In the genomic region with DNA sequence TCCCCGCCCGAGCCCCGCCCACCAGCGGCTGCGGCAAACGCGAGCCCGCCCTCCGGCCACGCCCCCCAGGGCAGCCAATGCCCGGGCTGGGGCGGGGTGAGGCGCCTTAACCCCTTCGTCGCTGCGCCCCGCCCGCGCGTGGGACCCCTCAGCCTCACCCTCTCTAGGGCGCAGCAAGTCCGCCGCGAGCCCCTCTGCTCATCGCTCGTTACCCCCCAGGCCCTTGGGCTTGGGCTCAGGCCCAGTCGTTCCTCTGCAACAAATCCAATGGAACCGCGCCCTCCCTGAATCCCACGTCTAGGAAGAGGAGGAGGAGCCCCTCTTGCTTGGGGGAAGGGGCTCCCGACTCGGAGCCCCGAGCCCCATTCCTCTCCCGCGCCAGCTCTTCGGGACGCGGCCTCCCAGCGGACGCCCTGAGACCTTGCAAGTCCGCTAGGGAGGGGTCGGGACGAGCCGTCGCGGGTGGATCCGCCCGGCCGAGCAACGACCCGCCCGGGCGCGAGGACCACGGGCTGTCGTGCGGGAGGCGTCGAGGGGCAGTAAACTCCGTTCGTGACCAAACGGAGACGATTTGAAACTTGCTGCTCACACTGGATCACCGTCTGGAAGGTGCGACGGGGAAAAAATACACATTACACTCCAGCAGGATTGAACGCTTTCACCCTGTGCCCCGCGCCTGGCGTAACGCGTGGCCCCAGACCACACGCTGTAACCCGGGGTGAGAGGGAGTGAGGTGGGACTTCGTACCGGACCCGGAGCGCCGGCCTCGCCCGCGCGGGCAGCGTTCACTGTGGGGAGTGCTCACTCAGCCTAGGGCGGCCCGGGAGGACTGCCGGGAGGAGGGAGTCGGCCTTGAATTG, we compare ENCODE assay signal across 1 cellular context.
A peak's percentile ranks its signal among the peaks of the same experiment; 100 is the strongest.
TF ChIP-seq lines count a peak whose summit lies in the region.

No MANE protein-coding gene starts in this region.

TF ChIP-seq in HepG2, 621 proteins besides CTCF, POLR2A, EP300 and RAD21 (continued from another document and continues in another):
- TF ChIP-seq, protein P1, sequence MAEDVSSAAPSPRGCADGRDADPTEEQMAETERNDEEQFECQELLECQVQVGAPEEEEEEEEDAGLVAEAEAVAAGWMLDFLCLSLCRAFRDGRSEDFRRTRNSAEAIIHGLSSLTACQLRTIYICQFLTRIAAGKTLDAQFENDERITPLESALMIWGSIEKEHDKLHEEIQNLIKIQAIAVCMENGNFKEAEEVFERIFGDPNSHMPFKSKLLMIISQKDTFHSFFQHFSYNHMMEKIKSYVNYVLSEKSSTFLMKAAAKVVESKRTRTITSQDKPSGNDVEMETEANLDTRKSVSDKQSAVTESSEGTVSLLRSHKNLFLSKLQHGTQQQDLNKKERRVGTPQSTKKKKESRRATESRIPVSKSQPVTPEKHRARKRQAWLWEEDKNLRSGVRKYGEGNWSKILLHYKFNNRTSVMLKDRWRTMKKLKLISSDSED (CRISPR knock-in tag; IDR thresholded peaks at IDR 0.05): 0 out of 2 replicates have a peak, but pooled peaks have one; percentile 93
- TF ChIP-seq HDAC6 (IDR thresholded peaks at IDR 0.05; ENCODE audit: low read depth, low read length): no peak; the same call in 1 of the 2 replicates
- TF ChIP-seq ARID2 (CRISPR knock-in tag; IDR thresholded peaks at IDR 0.05; ENCODE audit: borderline replicate concordance): 0 out of 2 replicates have a peak, but pooled peaks have one; percentile 61
- no peak for TF ChIP-seq ZNF383 (CRISPR knock-in tag; IDR thresholded peaks at IDR 0.05; ENCODE audit: borderline replicate concordance)
- TF ChIP-seq, protein P2, sequence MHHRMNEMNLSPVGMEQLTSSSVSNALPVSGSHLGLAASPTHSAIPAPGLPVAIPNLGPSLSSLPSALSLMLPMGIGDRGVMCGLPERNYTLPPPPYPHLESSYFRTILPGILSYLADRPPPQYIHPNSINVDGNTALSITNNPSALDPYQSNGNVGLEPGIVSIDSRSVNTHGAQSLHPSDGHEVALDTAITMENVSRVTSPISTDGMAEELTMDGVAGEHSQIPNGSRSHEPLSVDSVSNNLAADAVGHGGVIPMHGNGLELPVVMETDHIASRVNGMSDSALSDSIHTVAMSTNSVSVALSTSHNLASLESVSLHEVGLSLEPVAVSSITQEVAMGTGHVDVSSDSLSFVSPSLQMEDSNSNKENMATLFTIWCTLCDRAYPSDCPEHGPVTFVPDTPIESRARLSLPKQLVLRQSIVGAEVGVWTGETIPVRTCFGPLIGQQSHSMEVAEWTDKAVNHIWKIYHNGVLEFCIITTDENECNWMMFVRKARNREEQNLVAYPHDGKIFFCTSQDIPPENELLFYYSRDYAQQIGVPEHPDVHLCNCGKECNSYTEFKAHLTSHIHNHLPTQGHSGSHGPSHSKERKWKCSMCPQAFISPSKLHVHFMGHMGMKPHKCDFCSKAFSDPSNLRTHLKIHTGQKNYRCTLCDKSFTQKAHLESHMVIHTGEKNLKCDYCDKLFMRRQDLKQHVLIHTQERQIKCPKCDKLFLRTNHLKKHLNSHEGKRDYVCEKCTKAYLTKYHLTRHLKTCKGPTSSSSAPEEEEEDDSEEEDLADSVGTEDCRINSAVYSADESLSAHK (CRISPR knock-in tag; IDR thresholded peaks at IDR 0.05; ENCODE audit: borderline replicate concordance): no peak
- TF ChIP-seq GATA4 (IDR thresholded peaks at IDR 0.05; ENCODE audit: borderline replicate concordance, low read depth): peak; percentile 56
- no peak for TF ChIP-seq ZNF644 (CRISPR knock-in tag; IDR thresholded peaks at IDR 0.05; ENCODE audit: low read depth)
- TF ChIP-seq, protein P3, sequence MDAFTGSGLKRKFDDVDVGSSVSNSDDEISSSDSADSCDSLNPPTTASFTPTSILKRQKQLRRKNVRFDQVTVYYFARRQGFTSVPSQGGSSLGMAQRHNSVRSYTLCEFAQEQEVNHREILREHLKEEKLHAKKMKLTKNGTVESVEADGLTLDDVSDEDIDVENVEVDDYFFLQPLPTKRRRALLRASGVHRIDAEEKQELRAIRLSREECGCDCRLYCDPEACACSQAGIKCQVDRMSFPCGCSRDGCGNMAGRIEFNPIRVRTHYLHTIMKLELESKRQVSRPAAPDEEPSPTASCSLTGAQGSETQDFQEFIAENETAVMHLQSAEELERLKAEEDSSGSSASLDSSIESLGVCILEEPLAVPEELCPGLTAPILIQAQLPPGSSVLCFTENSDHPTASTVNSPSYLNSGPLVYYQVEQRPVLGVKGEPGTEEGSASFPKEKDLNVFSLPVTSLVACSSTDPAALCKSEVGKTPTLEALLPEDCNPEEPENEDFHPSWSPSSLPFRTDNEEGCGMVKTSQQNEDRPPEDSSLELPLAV (CRISPR knock-in tag; conservative IDR thresholded peaks at IDR 0.05; ENCODE audit: low read depth): peak; percentile 62
- TF ChIP-seq ZNF558 (CRISPR knock-in tag; IDR thresholded peaks at IDR 0.05; ENCODE audit: borderline replicate concordance): peak; percentile 99
- TF ChIP-seq NFE2L2 (IDR thresholded peaks at IDR 0.05; ENCODE audit: low read length): no peak
- TF ChIP-seq ZNF737 (CRISPR knock-in tag; IDR thresholded peaks at IDR 0.05; ENCODE audit: borderline replicate concordance): peak; percentile 98
- peak; percentile 89; the same call in 1 of the 2 replicates for TF ChIP-seq ZSCAN31 (CRISPR knock-in tag; IDR thresholded peaks at IDR 0.05; ENCODE audit: low read depth)
- TF ChIP-seq YEATS2 (CRISPR knock-in tag; IDR thresholded peaks at IDR 0.05; ENCODE audit: borderline replicate concordance): peak; percentile 68
- TF ChIP-seq TEAD2 (CRISPR knock-in tag; IDR thresholded peaks at IDR 0.05): peak; percentile 85
- TF ChIP-seq, protein P4, sequence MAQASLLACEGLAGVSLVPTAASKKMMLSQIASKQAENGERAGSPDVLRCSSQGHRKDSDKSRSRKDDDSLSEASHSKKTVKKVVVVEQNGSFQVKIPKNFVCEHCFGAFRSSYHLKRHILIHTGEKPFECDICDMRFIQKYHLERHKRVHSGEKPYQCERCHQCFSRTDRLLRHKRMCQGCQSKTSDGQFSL (CRISPR knock-in tag; IDR thresholded peaks at IDR 0.05): no peak
- TF ChIP-seq RFX5 (IDR thresholded peaks at IDR 0.05; ENCODE audit: low read depth, low read length): no peak
- TF ChIP-seq, protein P5, sequence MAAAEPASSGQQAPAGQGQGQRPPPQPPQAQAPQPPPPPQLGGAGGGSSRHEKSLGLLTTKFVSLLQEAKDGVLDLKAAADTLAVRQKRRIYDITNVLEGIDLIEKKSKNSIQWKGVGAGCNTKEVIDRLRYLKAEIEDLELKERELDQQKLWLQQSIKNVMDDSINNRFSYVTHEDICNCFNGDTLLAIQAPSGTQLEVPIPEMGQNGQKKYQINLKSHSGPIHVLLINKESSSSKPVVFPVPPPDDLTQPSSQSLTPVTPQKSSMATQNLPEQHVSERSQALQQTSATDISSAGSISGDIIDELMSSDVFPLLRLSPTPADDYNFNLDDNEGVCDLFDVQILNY (CRISPR knock-in tag; conservative IDR thresholded peaks at IDR 0.05): peak; percentile 85; the same call in 1 of the 2 replicates
- TF ChIP-seq, protein P6, sequence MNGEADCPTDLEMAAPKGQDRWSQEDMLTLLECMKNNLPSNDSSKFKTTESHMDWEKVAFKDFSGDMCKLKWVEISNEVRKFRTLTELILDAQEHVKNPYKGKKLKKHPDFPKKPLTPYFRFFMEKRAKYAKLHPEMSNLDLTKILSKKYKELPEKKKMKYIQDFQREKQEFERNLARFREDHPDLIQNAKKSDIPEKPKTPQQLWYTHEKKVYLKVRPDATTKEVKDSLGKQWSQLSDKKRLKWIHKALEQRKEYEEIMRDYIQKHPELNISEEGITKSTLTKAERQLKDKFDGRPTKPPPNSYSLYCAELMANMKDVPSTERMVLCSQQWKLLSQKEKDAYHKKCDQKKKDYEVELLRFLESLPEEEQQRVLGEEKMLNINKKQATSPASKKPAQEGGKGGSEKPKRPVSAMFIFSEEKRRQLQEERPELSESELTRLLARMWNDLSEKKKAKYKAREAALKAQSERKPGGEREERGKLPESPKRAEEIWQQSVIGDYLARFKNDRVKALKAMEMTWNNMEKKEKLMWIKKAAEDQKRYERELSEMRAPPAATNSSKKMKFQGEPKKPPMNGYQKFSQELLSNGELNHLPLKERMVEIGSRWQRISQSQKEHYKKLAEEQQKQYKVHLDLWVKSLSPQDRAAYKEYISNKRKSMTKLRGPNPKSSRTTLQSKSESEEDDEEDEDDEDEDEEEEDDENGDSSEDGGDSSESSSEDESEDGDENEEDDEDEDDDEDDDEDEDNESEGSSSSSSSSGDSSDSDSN (CRISPR knock-in tag; IDR thresholded peaks at IDR 0.05): peak; percentile 100
- no peak for TF ChIP-seq SOX13 (IDR thresholded peaks at IDR 0.05)
- TF ChIP-seq SOX13 (CRISPR knock-in tag; conservative IDR thresholded peaks at IDR 0.05 in 1 of 2, IDR thresholded peaks at IDR 0.05 in 1 of 2): peak in 1 of 2 experiments; percentile 37; a peak in 1 of 4 replicates
- TF ChIP-seq, protein P7, sequence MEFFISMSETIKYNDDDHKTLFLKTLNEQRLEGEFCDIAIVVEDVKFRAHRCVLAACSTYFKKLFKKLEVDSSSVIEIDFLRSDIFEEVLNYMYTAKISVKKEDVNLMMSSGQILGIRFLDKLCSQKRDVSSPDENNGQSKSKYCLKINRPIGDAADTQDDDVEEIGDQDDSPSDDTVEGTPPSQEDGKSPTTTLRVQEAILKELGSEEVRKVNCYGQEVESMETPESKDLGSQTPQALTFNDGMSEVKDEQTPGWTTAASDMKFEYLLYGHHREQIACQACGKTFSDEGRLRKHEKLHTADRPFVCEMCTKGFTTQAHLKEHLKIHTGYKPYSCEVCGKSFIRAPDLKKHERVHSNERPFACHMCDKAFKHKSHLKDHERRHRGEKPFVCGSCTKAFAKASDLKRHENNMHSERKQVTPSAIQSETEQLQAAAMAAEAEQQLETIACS (CRISPR knock-in tag; IDR thresholded peaks at IDR 0.05): peak; percentile 72
- peak; percentile 97 for TF ChIP-seq ZNF430 (CRISPR knock-in tag; IDR thresholded peaks at IDR 0.05)
- TF ChIP-seq HMGA1 (CRISPR knock-in tag; conservative IDR thresholded peaks at IDR 0.05): no peak
- TF ChIP-seq ZNF619 (CRISPR knock-in tag; IDR thresholded peaks at IDR 0.05): peak; percentile 89
- TF ChIP-seq SETDB1 (CRISPR knock-in tag; IDR thresholded peaks at IDR 0.05; ENCODE audit: borderline replicate concordance): no peak
- peak; percentile 38 for TF ChIP-seq TARDBP (CRISPR knock-in tag; IDR thresholded peaks at IDR 0.05)
- TF ChIP-seq, protein P8, sequence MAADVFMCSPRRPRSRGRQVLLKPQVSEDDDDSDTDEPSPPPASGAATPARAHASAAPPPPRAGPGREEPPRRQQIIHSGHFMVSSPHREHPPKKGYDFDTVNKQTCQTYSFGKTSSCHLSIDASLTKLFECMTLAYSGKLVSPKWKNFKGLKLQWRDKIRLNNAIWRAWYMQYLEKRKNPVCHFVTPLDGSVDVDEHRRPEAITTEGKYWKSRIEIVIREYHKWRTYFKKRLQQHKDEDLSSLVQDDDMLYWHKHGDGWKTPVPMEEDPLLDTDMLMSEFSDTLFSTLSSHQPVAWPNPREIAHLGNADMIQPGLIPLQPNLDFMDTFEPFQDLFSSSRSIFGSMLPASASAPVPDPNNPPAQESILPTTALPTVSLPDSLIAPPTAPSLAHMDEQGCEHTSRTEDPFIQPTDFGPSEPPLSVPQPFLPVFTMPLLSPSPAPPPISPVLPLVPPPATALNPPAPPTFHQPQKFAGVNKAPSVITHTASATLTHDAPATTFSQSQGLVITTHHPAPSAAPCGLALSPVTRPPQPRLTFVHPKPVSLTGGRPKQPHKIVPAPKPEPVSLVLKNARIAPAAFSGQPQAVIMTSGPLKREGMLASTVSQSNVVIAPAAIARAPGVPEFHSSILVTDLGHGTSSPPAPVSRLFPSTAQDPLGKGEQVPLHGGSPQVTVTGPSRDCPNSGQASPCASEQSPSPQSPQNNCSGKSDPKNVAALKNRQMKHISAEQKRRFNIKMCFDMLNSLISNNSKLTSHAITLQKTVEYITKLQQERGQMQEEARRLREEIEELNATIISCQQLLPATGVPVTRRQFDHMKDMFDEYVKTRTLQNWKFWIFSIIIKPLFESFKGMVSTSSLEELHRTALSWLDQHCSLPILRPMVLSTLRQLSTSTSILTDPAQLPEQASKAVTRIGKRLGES (CRISPR knock-in tag; IDR thresholded peaks at IDR 0.05; ENCODE audit: borderline replicate concordance): peak; percentile 87; the same call in 1 of the 2 replicates
- TF ChIP-seq CREB1 (IDR thresholded peaks at IDR 0.05): no peak
- no peak for TF ChIP-seq CREB1 (CRISPR knock-in tag; IDR thresholded peaks at IDR 0.05)
- TF ChIP-seq, protein P9, sequence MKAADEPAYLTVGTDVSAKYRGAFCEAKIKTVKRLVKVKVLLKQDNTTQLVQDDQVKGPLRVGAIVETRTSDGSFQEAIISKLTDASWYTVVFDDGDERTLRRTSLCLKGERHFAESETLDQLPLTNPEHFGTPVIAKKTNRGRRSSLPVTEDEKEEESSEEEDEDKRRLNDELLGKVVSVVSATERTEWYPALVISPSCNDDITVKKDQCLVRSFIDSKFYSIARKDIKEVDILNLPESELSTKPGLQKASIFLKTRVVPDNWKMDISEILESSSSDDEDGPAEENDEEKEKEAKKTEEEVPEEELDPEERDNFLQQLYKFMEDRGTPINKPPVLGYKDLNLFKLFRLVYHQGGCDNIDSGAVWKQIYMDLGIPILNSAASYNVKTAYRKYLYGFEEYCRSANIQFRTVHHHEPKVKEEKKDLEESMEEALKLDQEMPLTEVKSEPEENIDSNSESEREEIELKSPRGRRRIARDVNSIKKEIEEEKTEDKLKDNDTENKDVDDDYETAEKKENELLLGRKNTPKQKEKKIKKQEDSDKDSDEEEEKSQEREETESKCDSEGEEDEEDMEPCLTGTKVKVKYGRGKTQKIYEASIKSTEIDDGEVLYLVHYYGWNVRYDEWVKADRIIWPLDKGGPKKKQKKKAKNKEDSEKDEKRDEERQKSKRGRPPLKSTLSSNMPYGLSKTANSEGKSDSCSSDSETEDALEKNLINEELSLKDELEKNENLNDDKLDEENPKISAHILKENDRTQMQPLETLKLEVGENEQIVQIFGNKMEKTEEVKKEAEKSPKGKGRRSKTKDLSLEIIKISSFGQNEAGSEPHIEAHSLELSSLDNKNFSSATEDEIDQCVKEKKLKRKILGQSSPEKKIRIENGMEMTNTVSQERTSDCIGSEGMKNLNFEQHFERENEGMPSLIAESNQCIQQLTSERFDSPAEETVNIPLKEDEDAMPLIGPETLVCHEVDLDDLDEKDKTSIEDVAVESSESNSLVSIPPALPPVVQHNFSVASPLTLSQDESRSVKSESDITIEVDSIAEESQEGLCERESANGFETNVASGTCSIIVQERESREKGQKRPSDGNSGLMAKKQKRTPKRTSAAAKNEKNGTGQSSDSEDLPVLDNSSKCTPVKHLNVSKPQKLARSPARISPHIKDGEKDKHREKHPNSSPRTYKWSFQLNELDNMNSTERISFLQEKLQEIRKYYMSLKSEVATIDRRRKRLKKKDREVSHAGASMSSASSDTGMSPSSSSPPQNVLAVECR (CRISPR knock-in tag; IDR thresholded peaks at IDR 0.05; ENCODE audit: borderline replicate concordance): peak; percentile 82
- peak; percentile 88; the same call in 1 of the 2 replicates for TF ChIP-seq SMYD3 (CRISPR knock-in tag; IDR thresholded peaks at IDR 0.05)
- no peak for TF ChIP-seq CBX2 (IDR thresholded peaks at IDR 0.05; ENCODE audit: low read depth, low read length)
- no peak for TF ChIP-seq CBX2 (CRISPR knock-in tag; IDR thresholded peaks at IDR 0.05; ENCODE audit: low read depth)
- TF ChIP-seq, protein P10, sequence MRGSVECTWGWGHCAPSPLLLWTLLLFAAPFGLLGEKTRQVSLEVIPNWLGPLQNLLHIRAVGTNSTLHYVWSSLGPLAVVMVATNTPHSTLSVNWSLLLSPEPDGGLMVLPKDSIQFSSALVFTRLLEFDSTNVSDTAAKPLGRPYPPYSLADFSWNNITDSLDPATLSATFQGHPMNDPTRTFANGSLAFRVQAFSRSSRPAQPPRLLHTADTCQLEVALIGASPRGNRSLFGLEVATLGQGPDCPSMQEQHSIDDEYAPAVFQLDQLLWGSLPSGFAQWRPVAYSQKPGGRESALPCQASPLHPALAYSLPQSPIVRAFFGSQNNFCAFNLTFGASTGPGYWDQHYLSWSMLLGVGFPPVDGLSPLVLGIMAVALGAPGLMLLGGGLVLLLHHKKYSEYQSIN (CRISPR knock-in tag; IDR thresholded peaks at IDR 0.05; ENCODE audit: borderline replicate concordance): no peak
- peak; percentile 43; the same call in 1 of the 2 replicates for TF ChIP-seq ZSCAN21 (CRISPR knock-in tag; IDR thresholded peaks at IDR 0.05; ENCODE audit: borderline replicate concordance)
- TF ChIP-seq SIN3A (IDR thresholded peaks at IDR 0.05; ENCODE audit: borderline replicate concordance, low read depth, low read length): no peak; the same call in 1 of the 2 replicates
